8 cellular contexts compared by ENCODE assay signal in the genomic region with DNA sequence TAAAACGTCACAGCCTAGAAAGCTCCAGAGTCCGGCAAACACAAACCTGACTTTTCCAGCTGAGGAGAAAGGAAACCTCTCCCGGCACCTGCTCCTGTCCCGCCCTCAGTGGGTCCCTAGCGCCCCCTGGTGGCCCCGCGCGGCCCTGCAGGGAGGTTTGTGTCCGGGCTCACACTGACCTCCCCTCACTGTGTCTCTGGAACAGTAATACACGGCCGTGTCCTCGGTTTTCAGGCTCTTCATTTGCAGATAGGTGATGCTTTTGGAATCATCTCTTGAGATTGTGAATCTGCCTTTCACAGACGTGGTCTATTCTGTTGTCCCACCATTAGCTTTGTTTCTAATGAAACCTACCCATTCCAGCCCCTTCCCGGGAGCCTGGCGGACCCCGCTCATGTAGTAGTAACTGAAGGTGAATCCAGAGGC.
A peak's percentile ranks its signal among the peaks of the same experiment; 100 is the strongest.
DNase-seq lines count a peak whose midpoint lies in the region; ATAC-seq and TF ChIP-seq lines count a peak whose summit lies in the region.
"Not testable (repeated sequence)": the region's sequence is repeated elsewhere in the genome, so short reads cannot be mapped to it uniquely, and the experiment has no call there.

No MANE protein-coding gene starts in this region.

- H3K9me3 ChIP-seq in BLaER1, mucosa of descending colon: not testable (repeated sequence)
- H3K9me3 ChIP-seq in H9 (ENCODE audit: control insufficient read depth, low read depth, low read length) = peaks cover 68% of the 10 kb centered on the region

- H2BK5ac ChIP-seq in H9 (ENCODE audit: insufficient read length, low read length) = not testable (repeated sequence)

- DNase-seq in H9; choroid plexus epithelial cell (ENCODE audit: low read depth): not testable (repeated sequence)
- DNase-seq in NCI-H226 = peak; percentile 39
- DNase-seq in T-helper 2 cell = peak; percentile 28 to 67 (median 60)
- peak; percentile 71 for DNase-seq in activated T-cell treated with anti-CD3 and anti-CD28 coated beads for 1 hour (ENCODE audit: low read depth)
- DNase-seq in mucosa of descending colon = peak; percentile 56 to 80 (median 77)
- DNase-seq in stimulated activated CD4-positive, alpha-beta T cell treated with anti-CD3 and anti-CD28 coated beads, TNF-alpha, amount 100 ng/mL, for 48 hours (ENCODE audit: low read depth in 3 of 3) = peak; percentile 50 to 81 (median 68)

- H2AK5ac ChIP-seq in H9 (ENCODE audit: insufficient read length, low read length) = not testable (repeated sequence)

- not testable (repeated sequence) for H4K8ac ChIP-seq in H9 (replicated peaks; ENCODE audit: insufficient read length, low read depth, low read length)

- not testable (repeated sequence) for H3K9ac ChIP-seq in BLaER1; H9 (ENCODE audit: extremely low read depth, insufficient read length, low read length)

- not testable (repeated sequence) for H3K4ac ChIP-seq in H9 (ENCODE audit: low read depth, low read length)

- not testable (repeated sequence) for H2BK20ac ChIP-seq in H9 (ENCODE audit: low read depth, low read length, poor library complexity, severe bottlenecking)

- ATAC-seq in mucosa of descending colon = peak; percentile 63

- not testable (repeated sequence) for H3T11ph ChIP-seq in H9 (ENCODE audit: low read length)

- H2AFZ ChIP-seq in H9 (ENCODE audit: low read length) = not testable (repeated sequence)

- H3K4me3 Mint-ChIP-seq in H9 = not testable (repeated sequence)

- not testable (repeated sequence) for H3K79me2 ChIP-seq in H9 (ENCODE audit: insufficient read depth, low read length)

- H3K27me3 Mint-ChIP-seq in H9 (ENCODE audit: low read depth) = not testable (repeated sequence)

- H3K56ac ChIP-seq in H9 (ENCODE audit: insufficient read length, low read depth, low read length) = not testable (repeated sequence)

- not testable (repeated sequence) for H3K27ac ChIP-seq in BLaER1; H9 (ENCODE audit: insufficient read length, low read depth, low read length)

- not testable (repeated sequence) for H3K27me3 ChIP-seq in BLaER1; H9 (ENCODE audit: insufficient read depth, low read length)

- H3K27ac Mint-ChIP-seq in H9 = not testable (repeated sequence)

- not testable (repeated sequence) for H3K4me3 ChIP-seq in BLaER1; choroid plexus epithelial cell (ENCODE audit: low read depth, low read length); mucosa of descending colon

- H3K9me3 Mint-ChIP-seq in H9 = peaks cover 83 to 88% of the 10 kb centered on the region in 2 experiments

- H3K4me1 ChIP-seq in BLaER1 = peaks cover 31% of the 10 kb centered on the region
- not testable (repeated sequence) for H3K4me1 ChIP-seq in H9 (ENCODE audit: insufficient read depth, low read length); mucosa of descending colon (ENCODE audit: low read depth)

- H3K23me2 ChIP-seq in H9 (ENCODE audit: insufficient read length, low read depth, low read length, poor library complexity, severe bottlenecking) = not testable (repeated sequence)

- not testable (repeated sequence) for H4K5ac ChIP-seq in H9 (ENCODE audit: insufficient read length, low read depth, low read length)

- not testable (repeated sequence) for H3K79me1 ChIP-seq in H9 (ENCODE audit: insufficient read depth, low read depth, low read length, poor library complexity, severe bottlenecking)

- not testable (repeated sequence) for H3K23ac ChIP-seq in H9 (ENCODE audit: insufficient read length, low read depth, low read length)

- no CpG with 5 or more reads among the region's 16 CpGs for WGBS in H9 (ENCODE audit: extremely low coverage, insufficient read length, low lambda C conversion rate)

- not testable (repeated sequence) for H4K91ac ChIP-seq in H9 (ENCODE audit: insufficient read length, low read depth, low read length)

- peak overlapping the region; percentile 40; the same call in 1 of the 2 replicates for H3K4me2 ChIP-seq in BLaER1
- not testable (repeated sequence) for H3K4me2 ChIP-seq in H9 (ENCODE audit: insufficient read depth, insufficient read length, low read length)

- not testable (repeated sequence) for H3K14ac ChIP-seq in H9 (ENCODE audit: insufficient read depth, low read length)

- not testable (repeated sequence) for H3K4me1 Mint-ChIP-seq in H9

- not testable (repeated sequence) for H4K20me1 ChIP-seq in BLaER1; H9 (ENCODE audit: control insufficient read depth, insufficient read depth, insufficient read length)

- not testable (repeated sequence) for H2BK15ac ChIP-seq in H9 (ENCODE audit: low read depth, low read length)

- not testable (repeated sequence) for H3K36me3 ChIP-seq in BLaER1; mucosa of descending colon (ENCODE audit: low read depth)

- TF ChIP-seq CTCF in H9 (conservative IDR thresholded peaks at IDR 0.05) = peak; percentile 27; the same call in 1 of the 3 replicates
- peak; percentile 5 for TF ChIP-seq CTCF in choroid plexus epithelial cell (conservative IDR thresholded peaks at IDR 0.05; ENCODE audit: low read depth, low read length)
- TF ChIP-seq CTCF in mucosa of descending colon (IDR thresholded peaks at IDR 0.05) = peak; percentile 40

- H3K36me3 Mint-ChIP-seq in H9 (ENCODE audit: insufficient read depth in 1 of 3, low read depth in 3 of 3) = peaks cover 0 to 27% (median 12%) of the 10 kb centered on the region in 3 experiments; a peak in 5 of 7 replicates

- H2BK12ac ChIP-seq in H9 (ENCODE audit: insufficient read length, low read depth, low read length) = not testable (repeated sequence)

- intact Hi-C loops in mucosa of descending colon (cut with DNase I, micrococcal nuclease) = not testable (repeated sequence)

- not testable (repeated sequence) for H3K18ac ChIP-seq in H9 (ENCODE audit: insufficient read length, low read depth, low read length)

- H2BK120ac ChIP-seq in H9 (ENCODE audit: low read depth, low read length, poor library complexity, severe bottlenecking) = not testable (repeated sequence)
